ENCODE assay signal across 20 cellular contexts in genomic region chr10:72030762-72031543, GRCh38. TPM values are rescaled to one million over a fixed set of nuclear protein-coding genes. Genes with fewer than 3 reads are reported as not detected.
DNase-seq lines count a peak whose midpoint lies in the region; ATAC-seq and TF ChIP-seq lines count a peak whose summit lies in the region.
"Had no signal": no experiment of that assay in that cellular context is flagged by ENCODE, and none has a peak within 500 bp of the region (broad histone marks: within the 10 kb centered on the region; RNA-seq: fewer than 3 reads in every experiment).

No MANE protein-coding gene starts in this region.

- TF ChIP-seq RAD21 in IMR-90 (IDR thresholded peaks at IDR 0.05; ENCODE audit: low read length): no peak

- TF ChIP-seq POLR2A in IMR-90 (IDR thresholded peaks at IDR 0.05; ENCODE audit: low read depth, low read length): no peak
- TF ChIP-seq POLR2A in thyroid gland (IDR thresholded peaks at IDR 0.05): no peak

- H3K9me1 ChIP-seq in IMR-90 (ENCODE audit: insufficient read depth, low read length): no peaks in the 10 kb centered on the region; the same call in 1 of the 2 replicates

- POLR2A ChIA-PET in IMR-90 (lab: Charles Lee; ENCODE audit: unreplicated experiment): no interaction called here

- H3F3A ChIP-seq in smooth muscle cell (ENCODE audit: low read depth): no peaks in the 10 kb centered on the region

- H4K5ac ChIP-seq in IMR-90 (ENCODE audit: low read depth, low read length): no peak overlapping the region

- no peak overlapping the region for H3K56ac ChIP-seq in IMR-90 (ENCODE audit: extremely low read depth, insufficient read depth, low read length)

- no peak overlapping the region for H3K23ac ChIP-seq in IMR-90 (ENCODE audit: low read depth, low read length)

- no peak overlapping the region for H3K4me3 ChIP-seq in IMR-90 (ENCODE audit: insufficient read depth, low read depth, low read length)
- H3K4me3 ChIP-seq in smooth muscle cell: no peak overlapping the region
- H3K4me3 ChIP-seq in thyroid gland (replicated peaks in 1 of 3): no peak overlapping the region
- H3K4me3 ChIP-seq: tibial nerve had no signal

- H4K8ac ChIP-seq in IMR-90 (ENCODE audit: low read depth in 2 of 2, low read length in 2 of 2): no peak overlapping the region

- intact Hi-C loops in IMR-90 (cut with micrococcal nuclease) (no loop called here), left ventricle myocardium superior (cut with micrococcal nuclease) (no loop called here), thyroid gland (cut with DNase I) (no loop called here)

- H3K36me3 ChIP-seq in IMR-90 (ENCODE audit: control insufficient read depth, insufficient read depth, low read length): no peaks in the 10 kb centered on the region
- H3K36me3 ChIP-seq in smooth muscle cell (ENCODE audit: low read depth): no peaks in the 10 kb centered on the region
- H3K36me3 ChIP-seq in thyroid gland: no peaks in the 10 kb centered on the region
- H3K36me3 ChIP-seq: tibial nerve had no signal

- H3K79me1 ChIP-seq in IMR-90 (ENCODE audit: low read depth in 1 of 2, low read length in 2 of 2): no peaks in the 10 kb centered on the region

- no TSS peak for BruUV-seq in IMR-90 (replicated peaks; lab: Mats Ljungman, UMichigan)

- TF ChIP-seq CTCF in IMR-90 (conservative IDR thresholded peaks at IDR 0.05; ENCODE audit: low read depth, low read length) (no peak), smooth muscle cell (IDR thresholded peaks at IDR 0.05; ENCODE audit: borderline replicate concordance, insufficient read depth, poor library complexity, severe bottlenecking) (no peak), thyroid gland (IDR thresholded peaks at IDR 0.05) (no peak)

- dilution Hi-C loops in IMR-90 (cut with HindIII; ENCODE audit: low sequenced_read_pairs, unreplicated experiment): no loop called here

- no peak overlapping the region for H4K91ac ChIP-seq in IMR-90 (ENCODE audit: insufficient read depth, low read depth, low read length)

- no peaks in the 10 kb centered on the region for H3K9me3 ChIP-seq in IMR-90 (ENCODE audit: control insufficient read depth, insufficient read depth, low read length)
- H3K9me3 ChIP-seq in smooth muscle cell (replicated peaks; ENCODE audit: low read depth): no peaks in the 10 kb centered on the region
- no peaks in the 10 kb centered on the region for H3K9me3 ChIP-seq in thyroid gland
- H3K9me3 ChIP-seq: tibial nerve had no signal

- H2BK120ac ChIP-seq in IMR-90 (ENCODE audit: low read depth, low read length): no peak overlapping the region

- CTCF ChIA-PET in IMR-90 (lab: Yijun Ruan, JAX): no interaction called here

- H2AK9ac ChIP-seq in IMR-90 (replicated peaks; ENCODE audit: low read depth, low read length, poor library complexity): peak overlapping the region; percentile 39

- H2BK5ac ChIP-seq in IMR-90 (ENCODE audit: low read depth, low read length, poor library complexity, severe bottlenecking): no peak overlapping the region

- H3K27me3 ChIP-seq in IMR-90 (ENCODE audit: control insufficient read depth, insufficient read depth, low read length): peaks cover 29% of the 10 kb centered on the region
- H3K27me3 ChIP-seq in smooth muscle cell (ENCODE audit: low read depth): no peaks in the 10 kb centered on the region
- H3K27me3 ChIP-seq in thyroid gland: no peaks in the 10 kb centered on the region
- H3K27me3 ChIP-seq: tibial nerve had no signal

- H3K4me2 ChIP-seq in IMR-90 (ENCODE audit: low read depth, low read length) (no peak overlapping the region), smooth muscle cell (no peak overlapping the region)

- H3K14ac ChIP-seq in IMR-90 (replicated peaks; ENCODE audit: low read depth, low read length): no peak overlapping the region

- H3K9ac ChIP-seq in IMR-90 (ENCODE audit: low read depth, low read length) (no peak overlapping the region), smooth muscle cell (ENCODE audit: low read depth) (peak overlapping the region; percentile 3)

- H2BK20ac ChIP-seq in IMR-90 (ENCODE audit: low read depth, low read length): no peak overlapping the region

- H3K4ac ChIP-seq in IMR-90 (ENCODE audit: low read depth, low read length): no peak overlapping the region

- H4K20me1 ChIP-seq in IMR-90 (ENCODE audit: insufficient read depth, low read length) (no peaks in the 10 kb centered on the region), smooth muscle cell (ENCODE audit: low read depth) (no peaks in the 10 kb centered on the region)

- 40% methylated on average over 1 of the region's 19 CpGs; no CpG with 5 or more reads in 1 of the 2 experiments for WGBS in IMR-90 (ENCODE audit: extremely low coverage in 2 of 2, insufficient read length in 1 of 2), 2 experiments
- 90% methylated on average over 19 of the region's 19 CpGs for WGBS in smooth muscle cell (ENCODE audit: low lambda C conversion rate)
- 75% methylated on average over 16 to 19 of the region's 19 CpGs for WGBS in thyroid gland, 2 donors

- H3K4me1 ChIP-seq in IMR-90 (ENCODE audit: control insufficient read depth, insufficient read depth, low read length) (peaks cover 8% of the 10 kb centered on the region; the same call in 1 of the 2 replicates), smooth muscle cell (ENCODE audit: low read depth) (peaks cover 5% of the 10 kb centered on the region), thyroid gland (no peaks in the 10 kb centered on the region)

- H3K79me2 ChIP-seq in smooth muscle cell (ENCODE audit: low read depth): no peaks in the 10 kb centered on the region

- ATAC-seq in IMR-90 (ENCODE audit: low read depth) (no peak), left ventricle myocardium superior (peak; percentile 92), HG03135 (IDR thresholded peaks at IDR 0.05; ENCODE audit: unreplicated experiment) (no peak), HG03139 (IDR thresholded peaks at IDR 0.05; ENCODE audit: unreplicated experiment) (no peak)
- ATAC-seq: stimulated activated naive B cell treated with anti-CD40 and anti-IgM and Interleukin-4, amounts not matched to agents 10 μg/mL and 1 μg/mL and 100 μg/mL, for 72 hours had no signal

- H3K18ac ChIP-seq in IMR-90 (ENCODE audit: low read depth, low read length): no peak overlapping the region

- H2BK15ac ChIP-seq in IMR-90 (ENCODE audit: low read depth, low read length): no peak overlapping the region

- no peak overlapping the region for H2AK5ac ChIP-seq in IMR-90 (ENCODE audit: low read depth, low read length)

- H3K27ac ChIP-seq in IMR-90 (ENCODE audit: insufficient read depth, low read length) (no peak overlapping the region), smooth muscle cell (ENCODE audit: low read depth) (no peak overlapping the region), thyroid gland (no peak overlapping the region)

- in situ Hi-C loops in IMR-90 (cut with MboI; ENCODE audit: low sequenced_read_pairs): no loop called here

- H2AFZ ChIP-seq in IMR-90 (replicated peaks; ENCODE audit: low read length, poor library complexity) (no peak overlapping the region), smooth muscle cell (ENCODE audit: low read depth) (no peak overlapping the region)

- DNase-seq in IMR-90 (no peak), left ventricle myocardium superior (peak; percentile 84), mucosa of gallbladder (ENCODE audit: low spot score) (peak; percentile 27), smooth muscle cell (lab: John Stamatoyannopoulos, UW; ENCODE audit: unreplicated experiment) (no peak), thyroid gland (no peak), NCI-H187 treated with DMSO at 0.1 percent for 48 hours (lab: John Stamatoyannopoulos, UW) (no peak)
- DNase-seq: activated naive CD4-positive, alpha-beta T cell; activated T-cell treated with anti-CD3 and anti-CD28 coated beads for 4 hours; DMS53; KG1; kidney glomerular epithelial cell; NCI-H2081; NCI-H524; SHP77; stimulated activated CD4-positive, alpha-beta T cell treated with anti-CD3 and anti-CD28 coated beads, Interleukin-12 subunit alpha, Interleukin-12 subunit beta, amount 100 ng/mL, for 4 hours; stimulated activated naive B cell treated with anti-CD40 and anti-IgM and Interleukin-4, amounts not matched to agents 10 μg/mL and 1 μg/mL and 100 μg/mL, for 72 hours; T-helper 1 cell had no signal

TF ChIP-seq in IMR-90, 13 proteins besides CTCF, POLR2A, EP300 and RAD21 (continues in another document):
- no peak for TF ChIP-seq MAFK (IDR thresholded peaks at IDR 0.05; ENCODE audit: low read depth, low read length)
- no peak for TF ChIP-seq FOS (IDR thresholded peaks at IDR 0.05; ENCODE audit: low read depth, low read length)
- no peak for TF ChIP-seq MXI1 (IDR thresholded peaks at IDR 0.05; ENCODE audit: borderline replicate concordance, low read depth, low read length)
- no peak for TF ChIP-seq USF2 (IDR thresholded peaks at IDR 0.05; ENCODE audit: low read depth, low read length)
- TF ChIP-seq CEBPB (IDR thresholded peaks at IDR 0.05; ENCODE audit: low read depth, low read length): no peak
- TF ChIP-seq MAZ (IDR thresholded peaks at IDR 0.05; ENCODE audit: borderline replicate concordance, low read depth, low read length): no peak
- TF ChIP-seq RCOR1 (IDR thresholded peaks at IDR 0.05; ENCODE audit: insufficient replicate concordance, low read length): no peak
- TF ChIP-seq SMC3 (IDR thresholded peaks at IDR 0.05; ENCODE audit: low read depth, low read length): no peak
- TF ChIP-seq BHLHE40 (IDR thresholded peaks at IDR 0.05; ENCODE audit: low read depth, low read length): no peak

RNA-seq across cellular contexts. Expression of gene SPOCK2, which starts 57.4 kb away (rescaled TPM):
- total RNA-seq in IMR-90 (2012; rRNA removed) (not detected in 2 replicates), left ventricle myocardium superior (12.7 TPM), mucosa of gallbladder (250 TPM), smooth muscle cell (0.09 and 1.1 TPM in 2 replicates), thyroid gland (10 to 100 TPM in 3 of 4 donors, 1 to 10 TPM in 1; 4.3 to 17.6 (median 13.5) TPM)
- polyA plus RNA-seq in IMR-90 (2012; rRNA removed) (0.02 TPM in 1 of 2 replicates, not detected in the other), smooth muscle cell (0.47 TPM in 1 of 2 replicates, not detected in the other)
- 0.04 TPM in 1 of 2 replicates, not detected in the other for polyA plus RNA-seq in IMR-90 (2012; cell fraction: cytosol; rRNA removed)
- polyA plus RNA-seq in IMR-90 (2012; cell fraction: nucleus; rRNA removed; ENCODE audit: low replicate concordance): 0.23 and 0.36 TPM in 2 replicates

Comparison
In these comparisons a context has a peak if more than half of its experiments do, and no peak if none do; other contexts are left out.
1. DNase-seq: peak in left ventricle myocardium superior (single experiment) and mucosa of gallbladder (single experiment); none in IMR-90 (single experiment), smooth muscle cell (single experiment), thyroid gland (0 of 2) and NCI-H187 treated with DMSO at 0.1 percent for 48 hours (single experiment).
2. RNA of gene SPOCK2, which starts 57.4 kb away (total RNA-seq): 250 TPM in mucosa of gallbladder (single experiment); 4.3 to 17.6 TPM in thyroid gland, 12.7 TPM in left ventricle myocardium superior (single experiment), 0.09 to 1.1 TPM in smooth muscle cell and not detected in IMR-90; every median in the first group is over 10 times any median in the second.